11 cellular contexts compared by ENCODE assay signal in the genomic region with DNA sequence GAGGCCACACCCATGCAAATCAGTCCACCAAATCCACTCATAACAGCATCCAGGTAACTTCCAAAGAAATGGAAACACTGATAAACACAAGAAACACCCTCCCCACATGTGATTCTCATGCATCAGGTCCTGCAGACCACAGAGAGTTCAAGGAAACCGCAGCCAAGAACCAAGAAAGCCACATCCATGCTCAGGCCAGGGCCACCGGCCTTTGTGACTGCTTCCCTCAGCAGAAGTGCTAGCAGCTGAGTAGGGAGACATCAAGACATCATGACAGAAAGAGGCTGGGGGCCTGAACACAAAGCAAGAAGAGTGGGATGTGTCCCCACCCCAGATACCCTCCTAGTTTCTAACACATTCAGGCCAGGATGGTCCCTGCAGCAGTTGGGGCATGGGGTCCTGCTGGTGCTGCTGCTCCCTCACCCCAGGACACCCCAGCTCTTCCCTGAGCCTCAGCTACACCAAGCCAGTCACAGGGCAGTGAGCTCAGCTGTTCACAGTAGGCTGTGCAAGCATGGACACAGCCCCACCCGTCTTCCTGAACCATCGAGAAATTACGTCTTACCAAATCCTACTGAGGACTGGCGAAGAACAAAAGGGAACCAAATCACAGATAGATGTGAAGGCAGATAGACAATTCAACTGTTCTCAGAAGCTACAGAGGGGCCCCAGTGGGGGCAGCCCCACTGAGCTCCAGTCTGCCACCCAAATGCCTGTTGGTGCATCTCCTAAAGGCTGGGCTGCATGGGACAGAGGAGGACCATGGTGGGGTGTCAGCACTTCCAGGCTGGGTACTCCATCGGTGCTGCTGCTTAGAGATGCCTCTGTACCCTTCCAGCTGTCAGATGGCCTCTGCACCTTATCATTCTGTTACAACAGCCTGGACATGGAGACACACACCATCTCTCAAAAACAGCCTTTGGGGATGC.
DNase-seq lines count a peak whose midpoint lies in the region; ATAC-seq and TF ChIP-seq lines count a peak whose summit lies in the region.
"Had no signal": no experiment of that assay in that cellular context is flagged by ENCODE, and none has a peak within 500 bp of the region (broad histone marks: within the 10 kb centered on the region; RNA-seq: fewer than 3 reads in every experiment).

No MANE protein-coding gene starts in this region.

- DNase-seq in DND-41 = peak; percentile 71
- peak; percentile 79 for DNase-seq in NB4 (ENCODE audit: low read depth)
- DNase-seq in memory B cell (ENCODE audit: low spot score in 2 of 2) = no peak
- DNase-seq in ecto neural progenitor cell (ENCODE audit: low spot score) = no peak
- no peak for DNase-seq in BE2C
- DNase-seq in NCI-H1417 (lab: John Stamatoyannopoulos, UW) = no peak
- DNase-seq in cerebellar nuclear complex (lab: John Stamatoyannopoulos, UW) = no peak
- DNase-seq: NCI-H526 treated with DMSO at 0.1 percent for 48 hours, T1000 had no signal

- peaks cover 6% of the 10 kb centered on the region for H3K36me3 Mint-ChIP-seq in memory B cell

- no peaks in the 10 kb centered on the region for H3K9me3 ChIP-seq in DND-41 (ENCODE audit: insufficient read depth, low read length, severe bottlenecking)
- H3K9me3 ChIP-seq in BE2C = no peaks in the 10 kb centered on the region

- H3K27ac Mint-ChIP-seq in memory B cell = peak overlapping the region; percentile 13

- peaks cover 14% of the 10 kb centered on the region for H3K4me1 Mint-ChIP-seq in memory B cell

- H3K4me3 Mint-ChIP-seq in memory B cell = no peak overlapping the region

- peak overlapping the region; percentile 72 for H3K27ac ChIP-seq in DND-41 (ENCODE audit: low read length)

- no peak for TF ChIP-seq POLR2A in NB4 (IDR thresholded peaks at IDR 0.05; ENCODE audit: extremely low read depth, insufficient read length)

- peak overlapping the region; percentile 8; the same call in 1 of the 2 replicates for H3K4me2 ChIP-seq in DND-41 (ENCODE audit: insufficient read depth, low read length)
- H3K4me2 ChIP-seq: smooth muscle cell had no signal

- H3K27me3 ChIP-seq in DND-41 (ENCODE audit: insufficient read depth, low read length, poor library complexity) = no peaks in the 10 kb centered on the region
- H3K27me3 ChIP-seq in BE2C = no peaks in the 10 kb centered on the region

- no peak overlapping the region for H2AFZ ChIP-seq in DND-41 (ENCODE audit: low read depth, low read length)

- H3K36me3 ChIP-seq in DND-41 (ENCODE audit: insufficient read depth, low read length) = peaks cover 91% of the 10 kb centered on the region
- H3K36me3 ChIP-seq in BE2C = no peaks in the 10 kb centered on the region; the same call in 1 of the 2 replicates

- TF ChIP-seq CTCF in DND-41 (IDR thresholded peaks at IDR 0.05; ENCODE audit: borderline replicate concordance, extremely low read depth, low read length, poor library complexity, severe bottlenecking) (no peak), NB4 (IDR thresholded peaks at IDR 0.05; ENCODE audit: low read depth, low read length) (no peak), BE2C (IDR thresholded peaks at IDR 0.05; ENCODE audit: low read depth, low read length) (no peak)

- peak; percentile 69 for ATAC-seq in DND-41 (ENCODE audit: insufficient read depth, low read depth)
- ATAC-seq in GM21381 (IDR thresholded peaks at IDR 0.05; ENCODE audit: unreplicated experiment) = peak; percentile 89
- peak; percentile 52 for ATAC-seq in memory B cell (ENCODE audit: low read depth)

- H3K9ac ChIP-seq in DND-41 (ENCODE audit: low read depth, low read length) = peak overlapping the region; percentile 6; the same call in 1 of the 2 replicates

- H4K20me1 ChIP-seq in DND-41 (ENCODE audit: insufficient read depth, low read length) = peaks cover 70% of the 10 kb centered on the region

- peaks cover 100% of the 10 kb centered on the region for H3K79me2 ChIP-seq in DND-41 (ENCODE audit: insufficient read depth, low read length)

- H3K27me3 Mint-ChIP-seq in memory B cell = no peaks in the 10 kb centered on the region

- peaks cover 3% of the 10 kb centered on the region for H3K9me3 Mint-ChIP-seq in memory B cell

- H3K4me1 ChIP-seq in DND-41 (ENCODE audit: insufficient read depth, low read length) (peaks cover 85% of the 10 kb centered on the region), BE2C (no peaks in the 10 kb centered on the region)

- H3K4me3 ChIP-seq in DND-41 (ENCODE audit: low read depth in 1 of 2, low read length in 2 of 2) (no peak overlapping the region), NB4 (ENCODE audit: low read depth, low read length) (no peak overlapping the region), BE2C (ENCODE audit: low read depth, low read length) (no peak overlapping the region)
- H3K4me3 ChIP-seq: smooth muscle cell had no signal

Comparison
In these comparisons a context has a peak if more than half of its experiments do, and no peak if none do; other contexts are left out.
1. DNase-seq: peak in DND-41 (single experiment) and NB4 (single experiment); none in memory B cell (0 of 2), ecto neural progenitor cell (single experiment), BE2C (single experiment), NCI-H1417 (0 of 3) and cerebellar nuclear complex (0 of 2).
2. Peak in every context shown above with its lines, with median percentiles within 50 percentile points of each other: ATAC-seq.